8 cellular contexts compared by ENCODE assay signal in the genomic region with DNA sequence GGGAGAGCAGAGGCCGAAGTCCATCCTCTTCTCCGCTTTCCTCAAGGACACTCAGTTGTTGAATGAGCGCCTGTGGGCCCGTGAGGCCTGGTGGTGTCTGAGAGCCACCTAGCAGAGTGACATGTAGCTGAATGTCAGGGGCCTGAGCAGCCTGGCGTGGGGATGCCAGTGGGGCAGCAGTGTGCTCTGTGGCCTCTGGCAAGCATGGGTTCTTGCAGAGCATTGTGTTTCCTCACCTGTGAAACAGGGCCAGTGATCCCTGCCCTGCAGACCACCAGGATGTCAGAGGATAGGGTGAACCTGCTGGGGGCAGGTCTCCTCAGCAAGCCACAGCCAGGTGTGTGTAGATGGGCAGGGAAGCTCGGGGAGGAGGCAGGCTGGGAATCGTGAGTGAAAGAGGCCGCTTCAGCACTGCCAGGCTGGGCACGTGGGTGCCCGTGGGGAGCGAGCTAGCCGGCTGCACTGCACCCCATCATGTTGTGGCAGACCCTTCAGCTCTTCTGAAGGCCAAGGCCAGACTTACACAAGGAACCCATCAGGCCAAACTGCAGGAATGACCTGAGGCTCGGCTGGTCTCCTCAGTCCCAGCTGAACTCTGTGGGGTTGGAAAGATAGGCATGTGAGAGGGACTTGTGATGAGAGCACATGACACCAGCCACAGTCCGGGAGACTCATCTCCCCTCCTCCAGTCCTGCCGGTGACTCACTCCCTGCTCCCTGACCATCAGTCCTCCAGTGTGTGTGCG. TPM values are rescaled to one million over a fixed set of nuclear protein-coding genes. Genes with fewer than 3 reads are reported as not detected.
A peak's percentile ranks its signal among the peaks of the same experiment; 100 is the strongest.
DNase-seq lines count a peak whose midpoint lies in the region; ATAC-seq and TF ChIP-seq lines count a peak whose summit lies in the region.

No MANE protein-coding gene starts in this region.

- peak overlapping the region; percentile 40 to 62 (median 42) for H3K27ac ChIP-seq in sigmoid colon

- peaks cover 83% of the 10 kb centered on the region for H3K4me1 Mint-ChIP-seq in activated naive CD4-positive, alpha-beta T cell treated with anti-CD3 and anti-CD28 coated beads, Interleukin-2, amount 50 U/mL, for 24 hours
- H3K4me1 Mint-ChIP-seq in activated naive CD4-positive, alpha-beta T cell treated with anti-CD3 and anti-CD28 coated beads for 36 hours (ENCODE audit: low read depth): peaks cover 65% of the 10 kb centered on the region

- CTCF ChIA-PET in activated naive CD4-positive, alpha-beta T cell treated with anti-CD3 and anti-CD28 coated beads for 36 hours (lab: Charles Lee): interaction anchor here (1.3 kb wide), 1 partner anchor 38 kb away, joined by 4 read pairs; no protein-coding TSS in a partner anchor

- 70 to 80% methylated on average over 16 of the region's 16 CpGs for WGBS in sigmoid colon, 2 donors

- H3K4me3 ChIP-seq in adipocyte (ENCODE audit: low read length): peak overlapping the region; percentile 59
- no peak overlapping the region for H3K4me3 ChIP-seq in sigmoid colon

- TF ChIP-seq EP300 in sigmoid colon (IDR thresholded peaks at IDR 0.05): no peak

- H3K27me3 ChIP-seq in adipocyte (replicated peaks; ENCODE audit: control insufficient read depth, insufficient read depth, low read length) (no peaks in the 10 kb centered on the region), sigmoid colon (no peaks in the 10 kb centered on the region)

- peaks cover 59% of the 10 kb centered on the region for H3K4me1 ChIP-seq in adipocyte (ENCODE audit: control insufficient read depth, insufficient read depth, low read length)
- peaks cover 0 to 76% (median 68%) of the 10 kb centered on the region in 4 donors for H3K4me1 ChIP-seq in sigmoid colon

- no peaks in the 10 kb centered on the region for H3K36me3 ChIP-seq in adipocyte (ENCODE audit: control insufficient read depth, insufficient read depth, low read length, severe bottlenecking)
- no peaks in the 10 kb centered on the region for H3K36me3 ChIP-seq in sigmoid colon

- intact Hi-C loops in activated naive CD4-positive, alpha-beta T cell treated with anti-CD3 and anti-CD28 coated beads for 36 hours (cut with micrococcal nuclease): no loop called here
- intact Hi-C loops in left cardiac atrium (cut with DNase I): no loop called here
- intact Hi-C loops in sigmoid colon (cut with DNase I): no loop called here

- H3K27ac Mint-ChIP-seq in activated naive CD4-positive, alpha-beta T cell treated with anti-CD3 and anti-CD28 coated beads, Interleukin-2, amount 50 U/mL, for 24 hours: peak overlapping the region; percentile 63
- H3K27ac Mint-ChIP-seq in activated naive CD4-positive, alpha-beta T cell treated with anti-CD3 and anti-CD28 coated beads for 36 hours: no peak overlapping the region

- no peaks in the 10 kb centered on the region for H3K9me3 Mint-ChIP-seq in activated naive CD4-positive, alpha-beta T cell treated with anti-CD3 and anti-CD28 coated beads, Interleukin-2, amount 50 U/mL, for 24 hours
- no peaks in the 10 kb centered on the region for H3K9me3 Mint-ChIP-seq in activated naive CD4-positive, alpha-beta T cell treated with anti-CD3 and anti-CD28 coated beads for 36 hours

- TF ChIP-seq POLR2A in sigmoid colon (IDR thresholded peaks at IDR 0.05): no peak

- peaks cover 5% of the 10 kb centered on the region for H3K36me3 Mint-ChIP-seq in activated naive CD4-positive, alpha-beta T cell treated with anti-CD3 and anti-CD28 coated beads, Interleukin-2, amount 50 U/mL, for 24 hours
- peaks cover 2% of the 10 kb centered on the region for H3K36me3 Mint-ChIP-seq in activated naive CD4-positive, alpha-beta T cell treated with anti-CD3 and anti-CD28 coated beads for 36 hours (ENCODE audit: low read depth)

- H3K9me3 ChIP-seq in adipocyte (ENCODE audit: control insufficient read depth, low read length): no peaks in the 10 kb centered on the region
- H3K9me3 ChIP-seq in sigmoid colon: no peaks in the 10 kb centered on the region

- DNase-seq in activated naive CD4-positive, alpha-beta T cell treated with anti-CD3 and anti-CD28 coated beads for 36 hours: no peak
- peak; percentile 79 for DNase-seq in adipocyte (ENCODE audit: low read depth)
- DNase-seq in left cardiac atrium: peak; percentile 81
- peak; percentile 85 for DNase-seq in sigmoid colon
- DNase-seq in NCI-H2227 treated with DMSO at 0.1 percent for 48 hours (lab: John Stamatoyannopoulos, UW): no peak

- H3K4me3 Mint-ChIP-seq in activated naive CD4-positive, alpha-beta T cell treated with anti-CD3 and anti-CD28 coated beads, Interleukin-2, amount 50 U/mL, for 24 hours: peak overlapping the region; percentile 62
- no peak overlapping the region for H3K4me3 Mint-ChIP-seq in activated naive CD4-positive, alpha-beta T cell treated with anti-CD3 and anti-CD28 coated beads for 36 hours

- peak; percentile 69 to 90 for ATAC-seq in left cardiac atrium
- no peak for ATAC-seq in GM19397 (IDR thresholded peaks at IDR 0.05; ENCODE audit: unreplicated experiment)
- no peak for ATAC-seq in HG03469 (IDR thresholded peaks at IDR 0.05; ENCODE audit: unreplicated experiment)

- TF ChIP-seq CTCF in sigmoid colon (IDR thresholded peaks at IDR 0.05): no peak

- peak overlapping the region; percentile 63 for H3K9ac ChIP-seq in adipocyte (ENCODE audit: low read length)

- H3K27me3 Mint-ChIP-seq in activated naive CD4-positive, alpha-beta T cell treated with anti-CD3 and anti-CD28 coated beads, Interleukin-2, amount 50 U/mL, for 24 hours: no peaks in the 10 kb centered on the region
- no peaks in the 10 kb centered on the region for H3K27me3 Mint-ChIP-seq in activated naive CD4-positive, alpha-beta T cell treated with anti-CD3 and anti-CD28 coated beads for 36 hours (ENCODE audit: low read depth)

RNA-seq across cellular contexts. Expression of gene PPP1R37, which starts 5.0 kb away (rescaled TPM):
- 10 to 100 TPM; 10.2 to 10.3 TPM for total RNA-seq in activated naive CD4-positive, alpha-beta T cell treated with anti-CD3 and anti-CD28 coated beads for 36 hours
- total RNA-seq in left cardiac atrium (10 to 100 TPM; 19.4 to 21.4 TPM), sigmoid colon (10 to 100 TPM; 17.8 to 23.2 (median 19.9) TPM)
- polyA plus RNA-seq in sigmoid colon: 10 to 100 TPM; 21.6 to 32.5 (median 22.4) TPM

RNA-seq across cellular contexts. Expression of gene GEMIN7, which starts 18.9 kb away (rescaled TPM):
- 10 to 100 TPM; 14.7 to 15.4 TPM for total RNA-seq in activated naive CD4-positive, alpha-beta T cell treated with anti-CD3 and anti-CD28 coated beads for 36 hours
- total RNA-seq in left cardiac atrium (10 to 100 TPM; 13.9 to 14.1 TPM), sigmoid colon (10 to 100 TPM; 10.3 to 18.2 (median 16.2) TPM)
- 10 to 100 TPM; 27.0 to 31.2 (median 30.6) TPM for polyA plus RNA-seq in sigmoid colon

RNA-seq across cellular contexts. Expression of gene ZNF296, which starts 21.7 kb away (rescaled TPM):
- total RNA-seq in activated naive CD4-positive, alpha-beta T cell treated with anti-CD3 and anti-CD28 coated beads for 36 hours: 1 to 10 TPM; 1.1 to 1.4 TPM
- total RNA-seq in left cardiac atrium: under 1 TPM; 0.44 to 0.73 TPM
- total RNA-seq in sigmoid colon: 1 to 10 TPM in 1 of 4 donors, under 1 TPM in 1, not detected in 2; 0.41 to 1.2 TPM
- 1 to 10 TPM; 2.8 to 5.4 (median 3.0) TPM for polyA plus RNA-seq in sigmoid colon

RNA-seq across cellular contexts. Expression of gene CLASRP, which starts 59.1 kb away (rescaled TPM):
- 100 to 1,000 TPM; 106 to 113 TPM for total RNA-seq in activated naive CD4-positive, alpha-beta T cell treated with anti-CD3 and anti-CD28 coated beads for 36 hours
- total RNA-seq in left cardiac atrium: 10 to 100 TPM; 34.0 to 47.7 TPM
- 100 to 1,000 TPM in 1 of 4 donors, 10 to 100 TPM in 3; 61.9 to 157 (median 73.7) TPM for total RNA-seq in sigmoid colon
- 10 to 100 TPM; 19.0 to 70.8 (median 19.2) TPM for polyA plus RNA-seq in sigmoid colon

Comparison
In these comparisons a context has a peak if more than half of its experiments do, and no peak if none do; other contexts are left out.
1. DNase-seq: peak in adipocyte (single experiment), left cardiac atrium (single experiment) and sigmoid colon (single experiment); none in activated naive CD4-positive, alpha-beta T cell treated with anti-CD3 and anti-CD28 coated beads for 36 hours (single experiment) and NCI-H2227 treated with DMSO at 0.1 percent for 48 hours (single experiment).
2. ATAC-seq: peak in left cardiac atrium (2 of 2); none in GM19397 (single experiment) and HG03469 (single experiment).